2 cellular contexts compared by ENCODE assay signal in genomic region chr13:80339578-80339840, GRCh38.
TF ChIP-seq lines count a peak whose summit lies in the region.

No MANE protein-coding gene starts in this region.

TF ChIP-seq in K562, 482 proteins besides CTCF, POLR2A, EP300 and RAD21:
- TF ChIP-seq AFF4 (CRISPR knock-in tag; IDR thresholded peaks at IDR 0.05) (0 out of 2 replicates have a peak, but pooled peaks have one; percentile 20), ZNF740 (CRISPR knock-in tag; IDR thresholded peaks at IDR 0.05) (no peak), ZNF740 (tag; IDR thresholded peaks at IDR 0.05) (no peak), ZNF512 (tag; IDR thresholded peaks at IDR 0.05) (0 out of 2 replicates have a peak, but pooled peaks have one; percentile 2), PRDM10 (IDR thresholded peaks at IDR 0.05; ENCODE audit: partially characterized antibody) (peak; percentile 22)

TF ChIP-seq in WTC11, 78 proteins besides CTCF, POLR2A, EP300 and RAD21 (continued from another document):
- no peak for TF ChIP-seq ERG (CRISPR knock-in tag; IDR thresholded peaks at IDR 0.05)
- TF ChIP-seq STAT6 (CRISPR knock-in tag; conservative IDR thresholded peaks at IDR 0.05; ENCODE audit: low read depth) = no peak
- TF ChIP-seq ZNF532 (CRISPR knock-in tag; IDR thresholded peaks at IDR 0.05; ENCODE audit: borderline replicate concordance) = no peak
- no peak for TF ChIP-seq TCF7 (CRISPR knock-in tag; IDR thresholded peaks at IDR 0.05; ENCODE audit: low read depth)
- TF ChIP-seq HMGA2 (CRISPR knock-in tag; IDR thresholded peaks at IDR 0.05) = no peak
- no peak for TF ChIP-seq ZNF416 (CRISPR knock-in tag; IDR thresholded peaks at IDR 0.05)
- TF ChIP-seq ZBTB43 (CRISPR knock-in tag; IDR thresholded peaks at IDR 0.05) = no peak
- no peak for TF ChIP-seq GTF2I (CRISPR knock-in tag; conservative IDR thresholded peaks at IDR 0.05)
- TF ChIP-seq ESRRA (CRISPR knock-in tag; IDR thresholded peaks at IDR 0.05; ENCODE audit: borderline replicate concordance) = no peak
- no peak for TF ChIP-seq ELF4 (CRISPR knock-in tag; IDR thresholded peaks at IDR 0.05; ENCODE audit: low read depth)
- no peak for TF ChIP-seq CDX4 (CRISPR knock-in tag; IDR thresholded peaks at IDR 0.05; ENCODE audit: borderline replicate concordance)
- TF ChIP-seq ZNF219 (CRISPR knock-in tag; IDR thresholded peaks at IDR 0.05; ENCODE audit: borderline replicate concordance) = no peak
- TF ChIP-seq MYBL2 (CRISPR knock-in tag; IDR thresholded peaks at IDR 0.05) = no peak
- no peak for TF ChIP-seq ATF1 (CRISPR knock-in tag; IDR thresholded peaks at IDR 0.05)
- TF ChIP-seq ZMAT4 (CRISPR knock-in tag; IDR thresholded peaks at IDR 0.05) = no peak
- no peak for TF ChIP-seq IRF2 (CRISPR knock-in tag; IDR thresholded peaks at IDR 0.05; ENCODE audit: borderline replicate concordance, low read depth)
